ENCODE assay signal across 22 cellular contexts in the genomic region with DNA sequence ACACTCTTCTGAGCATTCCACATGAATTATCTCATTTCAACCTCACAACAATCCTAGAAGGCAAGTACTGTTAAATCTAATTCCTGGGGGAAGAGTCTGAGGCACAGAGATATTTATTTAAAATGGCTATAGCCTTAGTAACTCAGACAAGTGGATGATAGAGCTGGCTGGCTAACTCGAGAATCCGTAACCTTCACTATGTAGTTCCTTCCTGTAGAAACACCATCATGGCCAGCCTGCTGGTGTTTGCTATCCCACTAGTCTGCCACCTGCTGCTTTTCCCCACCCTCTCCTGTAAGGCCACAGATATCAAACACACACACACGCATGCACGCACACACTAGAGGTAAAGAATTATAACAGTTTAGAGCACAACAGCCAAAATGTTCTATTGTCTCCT. TPM values are rescaled to one million over a fixed set of nuclear protein-coding genes. Genes with fewer than 3 reads are reported as not detected.
A peak's percentile ranks its signal among the peaks of the same experiment; 100 is the strongest.
DNase-seq lines count a peak whose midpoint lies in the region; ATAC-seq, FAIRE-seq and TF ChIP-seq lines count a peak whose summit lies in the region.
"Had no signal": no experiment of that assay in that cellular context is flagged by ENCODE, and none has a peak within 500 bp of the region (broad histone marks: within the 10 kb centered on the region; RNA-seq: fewer than 3 reads in every experiment).

No MANE protein-coding gene starts in this region.

- peaks cover 6% of the 10 kb centered on the region for H3K4me1 Mint-ChIP-seq in progenitor cell of endocrine pancreas (ENCODE audit: low read depth)
- H3K4me1 Mint-ChIP-seq: CD4-positive, alpha-beta memory T cell had no signal

- H3K23ac ChIP-seq in H1 (ENCODE audit: insufficient read length): no peak overlapping the region

- DNase-seq in HEK293T (ENCODE audit: extremely low spot score) (peak; percentile 10), H1 (ENCODE audit: low read depth in 1 of 2, low spot score in 2 of 2) (no peak), progenitor cell of endocrine pancreas (ENCODE audit: low spot score, unreplicated experiment) (no peak), tibial artery (no peak), NCI-H1048 (lab: John Stamatoyannopoulos, UW) (no peak)
- DNase-seq: CD4-positive, alpha-beta memory T cell; DMS 273 treated with DMSO at 0.1 percent for 48 hours; GDM1; MG63; NCI-H1092; NCI-H1436; NCI-H1930; NCI-H446; NCI-H526 had no signal

- no peak overlapping the region for H3K18ac ChIP-seq in H1 (ENCODE audit: extremely low read depth, low read length)

- no peak overlapping the region for H3K9ac ChIP-seq in H1 (replicated peaks in 1 of 4; ENCODE audit: extremely low read depth in 1 of 4, low read depth in 3 of 4, low read length in 3 of 4)
- H3K9ac ChIP-seq: BLaER1 had no signal

- H3K56ac ChIP-seq in H1 (replicated peaks; ENCODE audit: insufficient read length, low read depth, low read length): no peak overlapping the region

- CTCF ChIA-PET in HEK293T (lab: Yijun Ruan, JAX) (no interaction called here), H1 (lab: Charles Lee; ENCODE audit: partially characterized antibody) (no interaction called here)

- H2BK5ac ChIP-seq in H1 (ENCODE audit: low read depth, low read length): no peak overlapping the region

- H2BK20ac ChIP-seq in H1 (ENCODE audit: low read length): no peak overlapping the region

- H3K79me2 ChIP-seq in H1 (ENCODE audit: control insufficient read depth in 1 of 2, insufficient read depth in 2 of 2, low read length in 2 of 2): no peaks in the 10 kb centered on the region

- peak overlapping the region; percentile 4; the same call in 1 of the 2 replicates for H2AFZ ChIP-seq in H1 (ENCODE audit: low read length)

- H3K9me3 Mint-ChIP-seq in progenitor cell of endocrine pancreas (ENCODE audit: low read depth): no peaks in the 10 kb centered on the region

- H3K23me2 ChIP-seq in H1 (ENCODE audit: low read depth, low read length): no peaks in the 10 kb centered on the region

- H3K79me1 ChIP-seq in H1 (ENCODE audit: low read depth, low read length): no peaks in the 10 kb centered on the region

- H3K4me3 ChIP-seq in H1 (ENCODE audit: extremely low read depth in 1 of 4, insufficient read depth in 2 of 4, low read depth in 3 of 4, low read length in 4 of 4) (no peak overlapping the region), tibial artery (no peak overlapping the region)
- H3K4me3 ChIP-seq: BLaER1, K562, MG63 had no signal

- H3K4ac ChIP-seq in H1 (replicated peaks; ENCODE audit: insufficient read length, low read depth, low read length): no peak overlapping the region

- no peak overlapping the region for H2BK12ac ChIP-seq in H1 (ENCODE audit: low read depth, low read length)

- no peaks in the 10 kb centered on the region for H3K27me3 Mint-ChIP-seq in progenitor cell of endocrine pancreas

- no peaks in the 10 kb centered on the region for H3K27me3 ChIP-seq in H1 (replicated peaks in 1 of 4; ENCODE audit: control insufficient read depth in 3 of 4, extremely low read depth in 1 of 4, insufficient read depth in 3 of 4, low read length in 3 of 4)
- H3K27me3 ChIP-seq in tibial artery: peaks cover 0 to 5% of the 10 kb centered on the region in 2 donors
- H3K27me3 ChIP-seq: BLaER1, MG63 had no signal

- POLR2A ChIA-PET in HEK293T (lab: Yijun Ruan, JAX) (no interaction called here), H1 (lab: Charles Lee; ENCODE audit: partially characterized antibody) (no interaction called here)

- no peak overlapping the region for H2BK15ac ChIP-seq in H1 (ENCODE audit: low read length)

- no peak overlapping the region for H4K5ac ChIP-seq in H1 (ENCODE audit: insufficient read length, low read depth, low read length)

- TF ChIP-seq CTCF in H1 (IDR thresholded peaks at IDR 0.05; ENCODE audit: control extremely low read depth in 1 of 3, insufficient read depth in 1 of 3, low read depth in 1 of 3, low read length in 3 of 3) (no peak), progenitor cell of endocrine pancreas (IDR thresholded peaks at IDR 0.05; ENCODE audit: unreplicated experiment) (no peak), tibial artery (IDR thresholded peaks at IDR 0.05) (no peak)

- TF ChIP-seq RAD21 in H1 (IDR thresholded peaks at IDR 0.05 in 1 of 2, conservative IDR thresholded peaks at IDR 0.05 in 1 of 2; ENCODE audit: low read depth in 2 of 2, low read length in 2 of 2): no peak

- no peak overlapping the region for H3K14ac ChIP-seq in H1 (ENCODE audit: insufficient read length)

- H3K36me3 ChIP-seq in H1 (ENCODE audit: control insufficient read depth in 2 of 4, insufficient read depth in 4 of 4, low read length in 3 of 4) (no peaks in the 10 kb centered on the region), tibial artery (no peaks in the 10 kb centered on the region)
- H3K36me3 ChIP-seq: BLaER1, MG63 had no signal

- H3K4me2 ChIP-seq in H1 (ENCODE audit: insufficient read depth in 1 of 2, low read depth in 2 of 2, low read length in 2 of 2): no peak overlapping the region
- H3K4me2 ChIP-seq: BLaER1 had no signal

- no peak overlapping the region for H3K4me3 Mint-ChIP-seq in progenitor cell of endocrine pancreas (ENCODE audit: low read depth)
- H3K4me3 Mint-ChIP-seq: CD4-positive, alpha-beta memory T cell had no signal

- no peak overlapping the region for H2AK5ac ChIP-seq in H1 (ENCODE audit: low read depth, low read length)

- TF ChIP-seq POLR2A in H1 (IDR thresholded peaks at IDR 0.05; ENCODE audit: control extremely low read depth in 1 of 2, low read depth in 2 of 2, low read length in 2 of 2): no peak

- H2BK120ac ChIP-seq in H1 (replicated peaks; ENCODE audit: low read depth, low read length): no peak overlapping the region

- 90% methylated on average over 4 of the region's 4 CpGs; no CpG with 5 or more reads in 1 of the 2 experiments for WGBS in H1 (ENCODE audit: extremely low coverage in 1 of 2, insufficient coverage in 1 of 2, insufficient read length in 1 of 2, insufficient replicate concordance in 2 of 2, low coverage in 1 of 2, low lambda C conversion rate in 2 of 2, missing lambda C conversion rate in 1 of 2), 2 experiments

- peak overlapping the region; percentile 8 for H3K27ac Mint-ChIP-seq in progenitor cell of endocrine pancreas
- H3K27ac Mint-ChIP-seq: CD4-positive, alpha-beta memory T cell had no signal

- no peaks in the 10 kb centered on the region for H4K20me1 ChIP-seq in H1 (replicated peaks in 1 of 2; ENCODE audit: control insufficient read depth in 1 of 2, insufficient read depth in 2 of 2, low read length in 2 of 2)
- H4K20me1 ChIP-seq: BLaER1 had no signal

- no peak for TF ChIP-seq EP300 in H1 (IDR thresholded peaks at IDR 0.05; ENCODE audit: borderline replicate concordance in 1 of 2, low read depth in 2 of 2, low read length in 2 of 2)

- H3K27ac ChIP-seq in H1 (ENCODE audit: low read depth, low read length): no peak overlapping the region
- H3K27ac ChIP-seq in tibial artery: no peak overlapping the region
- H3K27ac ChIP-seq: BLaER1 had no signal

- FAIRE-seq in G401.6 (lab: Jason Lieb, UNC) (peak; percentile 23), H1 (lab: Jason Lieb, UNC) (no peak)
- FAIRE-seq: K562 had no signal

- H3K9me3 ChIP-seq in H1 (ENCODE audit: insufficient read depth in 2 of 2, low read depth in 1 of 2, low read length in 1 of 2): no peaks in the 10 kb centered on the region
- no peaks in the 10 kb centered on the region for H3K9me3 ChIP-seq in tibial artery
- H3K9me3 ChIP-seq: BLaER1, Caco-2, MG63 had no signal

- no peaks in the 10 kb centered on the region for H3K36me3 Mint-ChIP-seq in progenitor cell of endocrine pancreas (ENCODE audit: insufficient read depth)
- H3K36me3 Mint-ChIP-seq: CD4-positive, alpha-beta memory T cell had no signal

- H3K4me1 ChIP-seq in H1 (replicated peaks in 1 of 4; ENCODE audit: control insufficient read depth in 3 of 4, insufficient read depth in 4 of 4, low read length in 3 of 4) (peaks cover 0 to 2% (median 0%) of the 10 kb centered on the region in 4 experiments; a peak in 1 of 7 replicates), tibial artery (no peaks in the 10 kb centered on the region)
- H3K4me1 ChIP-seq: BLaER1, Caco-2 had no signal

- H4K91ac ChIP-seq in H1 (replicated peaks; ENCODE audit: insufficient read length, low read length): no peak overlapping the region

- ATAC-seq in HG02610 (IDR thresholded peaks at IDR 0.05; ENCODE audit: unreplicated experiment): no peak
- ATAC-seq: K562, Right ventricle myocardium inferior had no signal

- H4K8ac ChIP-seq in H1 (ENCODE audit: extremely low read depth, insufficient read depth, low read length): no peak overlapping the region

- intact Hi-C loops in tibial artery (cut with DNase I; ENCODE audit: low total_unique reads): no loop called here

TF ChIP-seq in HEK293T, 16 proteins besides CTCF, POLR2A, EP300 and RAD21:
- TF ChIP-seq SP1 (IDR thresholded peaks at IDR 0.05): no peak
- no peak for TF ChIP-seq TARDBP (IDR thresholded peaks at IDR 0.05)
- TF ChIP-seq L3MBTL2 (conservative IDR thresholded peaks at IDR 0.05): no peak
- TF ChIP-seq FOXA1 (IDR thresholded peaks at IDR 0.05): no peak

TF ChIP-seq in H1, 55 proteins besides CTCF, POLR2A, EP300 and RAD21 (continues in another document):
- TF ChIP-seq, protein P1, sequence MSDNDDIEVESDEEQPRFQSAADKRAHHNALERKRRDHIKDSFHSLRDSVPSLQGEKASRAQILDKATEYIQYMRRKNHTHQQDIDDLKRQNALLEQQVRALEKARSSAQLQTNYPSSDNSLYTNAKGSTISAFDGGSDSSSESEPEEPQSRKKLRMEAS (IDR thresholded peaks at IDR 0.05): no peak
- TF ChIP-seq TBP (IDR thresholded peaks at IDR 0.05; ENCODE audit: low read depth, low read length): no peak
- no peak for TF ChIP-seq SRF (IDR thresholded peaks at IDR 0.05; ENCODE audit: low read depth, low read length)
- TF ChIP-seq CBX8 (IDR thresholded peaks at IDR 0.05; ENCODE audit: borderline replicate concordance, low read depth, low read length): no peak
- TF ChIP-seq TAF7 (optimal IDR thresholded peaks at IDR 0.05; ENCODE audit: borderline replicate concordance, low read depth, low read length): no peak
- no peak for TF ChIP-seq KDM1A (IDR thresholded peaks at IDR 0.05; ENCODE audit: borderline replicate concordance, low read length)
- TF ChIP-seq RFX5 (IDR thresholded peaks at IDR 0.05; ENCODE audit: borderline replicate concordance, low read depth, low read length): no peak
- no peak for TF ChIP-seq EZH2 (IDR thresholded peaks at IDR 0.05; ENCODE audit: low read depth, low read length, severe bottlenecking)
- TF ChIP-seq EGR1 (IDR thresholded peaks at IDR 0.05; ENCODE audit: borderline replicate concordance, low read depth, low read length): no peak

RNA-seq across cellular contexts. Expression of gene A1CF, which starts 46.7 kb away (rescaled TPM):
- not detected in 2 replicates for total RNA-seq in H1 (2021; fragmentation: NEBNext Ultra II Directional; extraction: Animal tissue kit (Norgen Biotek cat#: 25700))
- not detected in 2 replicates for polyA plus RNA-seq in H1 (2011; rRNA removed)
- not detected for polyA plus RNA-seq in H1 (2011; cell fraction: cytosol; rRNA removed)
- not detected for polyA plus RNA-seq in H1 (2011; cell fraction: nucleus; rRNA removed)
- polyA plus RNA-seq in H1 (2012, experiment 1 of 2): 0.03 TPM in 1 of 4 replicates, not detected in the others
- polyA plus RNA-seq in H1 (2012, experiment 2 of 2): not detected
- not detected for polyA plus RNA-seq in H1 (2013, experiment 1 of 2)
- not detected for polyA plus RNA-seq in H1 (2013, experiment 2 of 2)
- not detected in 2 replicates for polyA minus RNA-seq in H1 (2011; rRNA and poly(A)+ RNA removed)
- not detected for polyA minus RNA-seq in H1 (2011; cell fraction: cytosol; rRNA and poly(A)+ RNA removed)
- not detected for polyA minus RNA-seq in H1 (2011; cell fraction: nucleus; rRNA and poly(A)+ RNA removed)
- total RNA-seq in progenitor cell of endocrine pancreas: 29.5 and 29.9 TPM in 2 replicates
- total RNA-seq: CD4-positive, alpha-beta memory T cell; LHCN-M2; Right ventricle myocardium inferior; SK-MEL-5 had no signal
- polyA plus RNA-seq: CD4-positive, alpha-beta memory T cell; K562 had no signal

Comparison
In these comparisons a context has a peak if more than half of its experiments do, and no peak if none do; other contexts are left out.
1. RNA of gene A1CF, which starts 46.7 kb away (total RNA-seq): 29.5 to 29.9 TPM in progenitor cell of endocrine pancreas; not detected in H1; every median in the first group is over 10 times any median in the second.